Comparison of ENCODE assay signal across 8 cellular contexts in genomic region chr12:63294327-63294632, GRCh38.
DNase-seq lines count a peak whose midpoint lies in the region; TF ChIP-seq lines count a peak whose summit lies in the region.

No MANE protein-coding gene starts in this region.

- H3K27ac ChIP-seq in effector memory CD4-positive, alpha-beta T cell (ENCODE audit: insufficient read depth, low read length, poor library complexity, severe bottlenecking): no peak overlapping the region

- H3K4me1 Mint-ChIP-seq in mesothelial cell of epicardium: peaks cover 3% of the 10 kb centered on the region

- no peak for TF ChIP-seq CTCF in mesothelial cell of epicardium (IDR thresholded peaks at IDR 0.05; ENCODE audit: unreplicated experiment)

- H3K4me1 ChIP-seq in effector memory CD4-positive, alpha-beta T cell (ENCODE audit: control insufficient read depth, insufficient read depth, low read length, poor library complexity, severe bottlenecking): no peaks in the 10 kb centered on the region

- no peak overlapping the region for H3K4me3 ChIP-seq in MG63
- no peak overlapping the region for H3K4me3 ChIP-seq in effector memory CD4-positive, alpha-beta T cell (ENCODE audit: insufficient read depth, low read depth, low read length, poor library complexity, severe bottlenecking)

- H3K4me3 Mint-ChIP-seq in mesothelial cell of epicardium: no peak overlapping the region

- no peak overlapping the region for H3K27ac Mint-ChIP-seq in mesothelial cell of epicardium

- DNase-seq in AG20443 (ENCODE audit: low spot score): peak; percentile 40
- DNase-seq in H4 (ENCODE audit: low spot score): peak; percentile 85
- DNase-seq in MG63: peak; percentile 64
- peak; percentile 80 for DNase-seq in fibroblast of the conjunctiva (ENCODE audit: low read depth)
- DNase-seq in GDM1 (lab: John Stamatoyannopoulos, UW): no peak
- DNase-seq in effector memory CD4-positive, alpha-beta T cell: no peak
- no peak for DNase-seq in SHP77 treated with DMSO at 0.1 percent for 48 hours (lab: John Stamatoyannopoulos, UW)
- DNase-seq in mesothelial cell of epicardium (ENCODE audit: low spot score in 2 of 2, unreplicated experiment in 2 of 2): no peak

- H3K27me3 Mint-ChIP-seq in mesothelial cell of epicardium (ENCODE audit: low read depth): no peaks in the 10 kb centered on the region

- no peaks in the 10 kb centered on the region for H3K9me3 ChIP-seq in MG63
- H3K9me3 ChIP-seq in effector memory CD4-positive, alpha-beta T cell (ENCODE audit: control insufficient read depth, low read length): no peaks in the 10 kb centered on the region

- no peaks in the 10 kb centered on the region for H3K36me3 Mint-ChIP-seq in mesothelial cell of epicardium

- peaks cover 5% of the 10 kb centered on the region for H3K27me3 ChIP-seq in MG63
- H3K27me3 ChIP-seq in effector memory CD4-positive, alpha-beta T cell (replicated peaks; ENCODE audit: control insufficient read depth, insufficient read depth, low read length, poor library complexity, severe bottlenecking): no peaks in the 10 kb centered on the region

- no peaks in the 10 kb centered on the region for H3K36me3 ChIP-seq in MG63
- no peaks in the 10 kb centered on the region for H3K36me3 ChIP-seq in effector memory CD4-positive, alpha-beta T cell (ENCODE audit: control insufficient read depth, insufficient read depth, low read length)

- H3K9me3 Mint-ChIP-seq in mesothelial cell of epicardium: no peaks in the 10 kb centered on the region

Comparison
In these comparisons a context has a peak if more than half of its experiments do, and no peak if none do; other contexts are left out.
1. DNase-seq: peak in AG20443 (single experiment), H4 (single experiment), MG63 (single experiment) and fibroblast of the conjunctiva (single experiment); none in GDM1 (single experiment), effector memory CD4-positive, alpha-beta T cell (0 of 3), SHP77 treated with DMSO at 0.1 percent for 48 hours (single experiment) and mesothelial cell of epicardium (0 of 2).